8 cellular contexts compared by ENCODE assay signal in the genomic region with DNA sequence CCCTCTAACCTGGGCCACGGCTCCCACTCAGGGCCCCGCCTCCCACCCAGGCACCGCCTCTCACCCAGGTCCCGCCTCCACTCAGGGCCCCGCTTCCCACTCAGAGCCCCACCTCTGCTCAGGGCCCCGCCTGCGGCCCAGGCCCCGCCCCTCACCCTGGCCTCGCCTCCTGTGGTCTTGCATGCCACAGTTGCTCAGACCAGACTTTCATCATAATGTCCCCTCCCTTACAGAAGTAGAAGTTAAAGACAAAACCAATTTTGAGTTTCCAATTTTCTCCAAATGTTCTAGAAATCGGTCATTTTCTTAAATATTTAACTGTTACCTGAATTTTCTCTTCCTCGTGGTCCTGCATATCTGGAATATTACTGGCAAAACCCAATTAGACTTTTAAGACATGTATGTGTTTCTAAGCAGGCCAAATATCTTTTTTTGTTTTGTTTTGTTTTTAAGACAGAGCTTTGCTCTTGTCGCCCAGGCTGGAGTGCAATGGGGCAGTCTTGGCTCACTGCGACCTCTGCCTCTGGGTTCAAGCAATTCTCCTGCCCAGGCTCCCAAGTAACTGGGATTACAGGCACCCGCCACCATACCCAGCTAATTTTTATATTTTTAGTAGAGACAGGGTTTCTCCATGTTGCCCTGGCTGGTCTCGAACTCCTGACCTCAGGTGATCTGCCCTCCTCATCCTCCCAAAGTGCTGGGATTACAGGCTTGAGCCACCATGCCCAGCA.
A peak's percentile ranks its signal among the peaks of the same experiment; 100 is the strongest.
DNase-seq lines count a peak whose midpoint lies in the region; ATAC-seq and TF ChIP-seq lines count a peak whose summit lies in the region.
"Not testable (repeated sequence)": the region's sequence is repeated elsewhere in the genome, so short reads cannot be mapped to it uniquely, and the experiment has no call there.

No MANE protein-coding gene starts in this region.

- H3K27ac Mint-ChIP-seq in T-helper 2 cell treated with Interferon-gamma antibody and Interleukin-4, amounts not matched to agents 5 μg/mL and 100 μg/mL, for 36 hours, result peak overlapping the region; percentile 62
- H3K27ac Mint-ChIP-seq in activated naive CD4-positive, alpha-beta T cell treated with anti-CD3 and anti-CD28 coated beads for 36 hours, result peak overlapping the region; percentile 8
- not testable (repeated sequence) for H3K27ac Mint-ChIP-seq in nephron

- not testable (repeated sequence) for H3K4me1 Mint-ChIP-seq in T-helper 2 cell treated with Interferon-gamma antibody and Interleukin-4, amounts not matched to agents 5 μg/mL and 100 μg/mL, for 36 hours (ENCODE audit: low read depth); activated naive CD4-positive, alpha-beta T cell treated with anti-CD3 and anti-CD28 coated beads for 36 hours (ENCODE audit: low read depth); nephron

- not testable (repeated sequence) for H3K36me3 Mint-ChIP-seq in T-helper 2 cell treated with Interferon-gamma antibody and Interleukin-4, amounts not matched to agents 5 μg/mL and 100 μg/mL, for 36 hours (ENCODE audit: low read depth); activated naive CD4-positive, alpha-beta T cell treated with anti-CD3 and anti-CD28 coated beads for 36 hours (ENCODE audit: low read depth); nephron (ENCODE audit: low read depth)

- peak; percentile 69 for ATAC-seq in GM21619 (IDR thresholded peaks at IDR 0.05; ENCODE audit: unreplicated experiment)

- not testable (repeated sequence) for H3K27me3 Mint-ChIP-seq in T-helper 2 cell treated with Interferon-gamma antibody and Interleukin-4, amounts not matched to agents 5 μg/mL and 100 μg/mL, for 36 hours (ENCODE audit: low read depth); activated naive CD4-positive, alpha-beta T cell treated with anti-CD3 and anti-CD28 coated beads for 36 hours (ENCODE audit: low read depth)
- H3K27me3 Mint-ChIP-seq in nephron (ENCODE audit: low read depth), result peaks cover 63% of the 10 kb centered on the region

- CTCF ChIA-PET in activated naive CD4-positive, alpha-beta T cell treated with anti-CD3 and anti-CD28 coated beads for 36 hours (lab: Charles Lee), result not testable (repeated sequence)

- DNase-seq in COLO668 (lab: John Stamatoyannopoulos, UW; ENCODE audit: unreplicated experiment) (peak; percentile 10), KG1 (lab: John Stamatoyannopoulos, UW) (peak; percentile 56), fibroblast of the aortic adventitia (ENCODE audit: low read depth) (peak; percentile 87)
- peak; percentile 87 for DNase-seq in T-helper 2 cell treated with Interferon-gamma antibody and Interleukin-4, amounts not matched to agents 5 μg/mL and 100 μg/mL, for 36 hours (ENCODE audit: low spot score)
- DNase-seq in activated naive CD4-positive, alpha-beta T cell treated with anti-CD3 and anti-CD28 coated beads for 36 hours, result peak; percentile 86
- peak; percentile 94 for DNase-seq in stimulated activated CD8-positive, alpha-beta memory T cell treated with anti-CD3 and anti-CD28 coated beads, Interleukin-4, amount 100 ng/mL, for 48 hours

- not testable (repeated sequence) for H3K9me3 Mint-ChIP-seq in T-helper 2 cell treated with Interferon-gamma antibody and Interleukin-4, amounts not matched to agents 5 μg/mL and 100 μg/mL, for 36 hours; activated naive CD4-positive, alpha-beta T cell treated with anti-CD3 and anti-CD28 coated beads for 36 hours; nephron

- intact Hi-C loops in activated naive CD4-positive, alpha-beta T cell treated with anti-CD3 and anti-CD28 coated beads for 36 hours (cut with micrococcal nuclease), result loop anchor here (2.0 to 5.0 kb wide), 2 partner anchors 103 to 131 kb away; a partner anchor contains a TSS

- peak overlapping the region; percentile 42 for H3K4me3 Mint-ChIP-seq in T-helper 2 cell treated with Interferon-gamma antibody and Interleukin-4, amounts not matched to agents 5 μg/mL and 100 μg/mL, for 36 hours
- H3K4me3 Mint-ChIP-seq in activated naive CD4-positive, alpha-beta T cell treated with anti-CD3 and anti-CD28 coated beads for 36 hours, result not testable (repeated sequence)
- H3K4me3 Mint-ChIP-seq in nephron, result peak overlapping the region; percentile 56 to 71 (median 58)

- not testable (repeated sequence) for H3K4me3 ChIP-seq in fibroblast of the aortic adventitia (ENCODE audit: low read depth, low read length)

- TF ChIP-seq CTCF in fibroblast of the aortic adventitia (IDR thresholded peaks at IDR 0.05; ENCODE audit: insufficient read depth, low read length); nephron (IDR thresholded peaks at IDR 0.05; ENCODE audit: unreplicated experiment in 3 of 3): not testable (repeated sequence)

Comparison
In these comparisons a context has a peak if more than half of its experiments do, and no peak if none do; other contexts are left out.
1. DNase-seq: peak in every context shown above with its lines; median percentile 94 in stimulated activated CD8-positive, alpha-beta memory T cell treated with anti-CD3 and anti-CD28 coated beads, Interleukin-4, amount 100 ng/mL, for 48 hours; 87 in T-helper 2 cell treated with Interferon-gamma antibody and Interleukin-4, amounts not matched to agents 5 μg/mL and 100 μg/mL, for 36 hours; 87 in fibroblast of the aortic adventitia; 86 in activated naive CD4-positive, alpha-beta T cell treated with anti-CD3 and anti-CD28 coated beads for 36 hours; 56 in KG1; 10 in COLO668.